12 cellular contexts compared by ENCODE assay signal in the genomic region with DNA sequence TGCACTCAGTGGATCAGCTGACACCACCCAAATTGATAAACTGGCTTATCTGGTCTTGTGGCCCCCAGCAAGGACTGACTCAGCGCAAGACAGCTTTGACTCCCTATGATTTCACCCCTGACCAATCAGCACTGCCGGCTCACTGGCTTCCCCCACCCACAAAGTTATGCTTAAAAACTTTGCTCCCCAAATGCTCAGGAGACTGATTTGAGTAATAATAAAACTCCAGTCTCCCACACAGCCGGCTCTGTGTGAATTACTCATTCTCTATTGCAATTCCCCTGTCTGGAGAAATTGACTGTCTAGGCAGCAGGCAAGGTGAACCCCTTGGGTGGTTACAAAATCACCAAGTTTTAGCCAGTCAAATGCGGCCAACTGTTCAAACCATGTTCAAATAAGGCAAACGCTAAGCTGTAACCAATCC. TPM values are rescaled to one million over a fixed set of nuclear protein-coding genes. Genes with fewer than 3 reads are reported as not detected.
DNase-seq lines count a peak whose midpoint lies in the region; ATAC-seq lines count a peak whose summit lies in the region.
"Had no signal": no experiment of that assay in that cellular context is flagged by ENCODE, and none has a peak within 500 bp of the region (broad histone marks: within the 10 kb centered on the region; RNA-seq: fewer than 3 reads in every experiment).

No MANE protein-coding gene starts in this region.

- peak; percentile 46 for ATAC-seq in GM18520 (IDR thresholded peaks at IDR 0.05; ENCODE audit: unreplicated experiment)
- peak; percentile 59 for ATAC-seq in HG02588 (IDR thresholded peaks at IDR 0.05; ENCODE audit: unreplicated experiment)
- ATAC-seq in activated T-helper 17 cell treated with anti-CD3 and anti-CD28 coated beads, Interleukin-2, amount 50 U/mL, for 72 hours (replicated peaks): peak; percentile 95
- ATAC-seq in GM21786 (IDR thresholded peaks at IDR 0.05; ENCODE audit: unreplicated experiment): no peak
- ATAC-seq: left cardiac atrium had no signal

- H3K4me3 Mint-ChIP-seq in activated T-helper 17 cell treated with anti-CD3 and anti-CD28 coated beads, Interleukin-2, amount 50 U/mL, for 72 hours: no peak overlapping the region

- DNase-seq in stimulated activated CD4-positive, alpha-beta T cell treated with anti-CD3 and anti-CD28 coated beads, Interleukin-15, amount 100 ng/mL, for 24 hours: peak; percentile 72
- DNase-seq in NCI-H1694 (lab: John Stamatoyannopoulos, UW): no peak
- DNase-seq in NCI-H1105 treated with DMSO at 0.1 percent for 48 hours (lab: John Stamatoyannopoulos, UW): no peak
- DNase-seq in NCI-H524 (lab: John Stamatoyannopoulos, UW): no peak
- DNase-seq: central memory CD4-positive, alpha-beta T cell; left cardiac atrium; ovary had no signal

- no peaks in the 10 kb centered on the region for H3K4me1 Mint-ChIP-seq in activated T-helper 17 cell treated with anti-CD3 and anti-CD28 coated beads, Interleukin-2, amount 50 U/mL, for 72 hours

- H3K9me3 Mint-ChIP-seq in activated T-helper 17 cell treated with anti-CD3 and anti-CD28 coated beads, Interleukin-2, amount 50 U/mL, for 72 hours: peaks cover 8% of the 10 kb centered on the region

- H3K27me3 Mint-ChIP-seq in activated T-helper 17 cell treated with anti-CD3 and anti-CD28 coated beads, Interleukin-2, amount 50 U/mL, for 72 hours: peaks cover 12% of the 10 kb centered on the region

- H3K27ac Mint-ChIP-seq in activated T-helper 17 cell treated with anti-CD3 and anti-CD28 coated beads, Interleukin-2, amount 50 U/mL, for 72 hours: peak overlapping the region; percentile 42

- H3K36me3 Mint-ChIP-seq in activated T-helper 17 cell treated with anti-CD3 and anti-CD28 coated beads, Interleukin-2, amount 50 U/mL, for 72 hours (ENCODE audit: low read depth): no peaks in the 10 kb centered on the region

RNA-seq across cellular contexts. Expression of a gene that starts 32.5 kb away (rescaled TPM):
- not detected for total RNA-seq in activated T-helper 17 cell treated with anti-CD3 and anti-CD28 coated beads, Interleukin-2, amount 50 U/mL, for 72 hours
- total RNA-seq: H4, left cardiac atrium had no signal
